Comparison of ENCODE assay signal across 15 cellular contexts in genomic region chr1:101150676-101151075, GRCh38.
DNase-seq lines count a peak whose midpoint lies in the region; ATAC-seq and TF ChIP-seq lines count a peak whose summit lies in the region.
"Had no signal": no experiment of that assay in that cellular context is flagged by ENCODE, and none has a peak within 500 bp of the region (broad histone marks: within the 10 kb centered on the region; RNA-seq: fewer than 3 reads in every experiment).

No MANE protein-coding gene starts in this region.

- H3K9me3 ChIP-seq in right lobe of liver, result no peaks in the 10 kb centered on the region

- H3K4me3 ChIP-seq in right lobe of liver, result no peak overlapping the region
- H3K4me3 ChIP-seq: SK-N-MC had no signal

- no peak for TF ChIP-seq CTCF in right lobe of liver (IDR thresholded peaks at IDR 0.05)

- H3K4me1 ChIP-seq in right lobe of liver, result peaks cover 0 to 7% (median 0%) of the 10 kb centered on the region in 4 donors

- peak; percentile 70 to 95 (median 84) for ATAC-seq in right lobe of liver
- ATAC-seq in GM19397 (IDR thresholded peaks at IDR 0.05; ENCODE audit: unreplicated experiment), result no peak
- no peak for ATAC-seq in HG03457 (IDR thresholded peaks at IDR 0.05; ENCODE audit: unreplicated experiment)
- ATAC-seq in GM21526 (IDR thresholded peaks at IDR 0.05; ENCODE audit: low FRiP score, unreplicated experiment), result no peak
- ATAC-seq: natural killer cell treated with Interleukin-12 subunit alpha and Interleukin-12 subunit beta and Interleukin-15 and Interleukin-18, amount 100 ng/mL, for 72 hours had no signal

- H3K27me3 ChIP-seq in right lobe of liver, result no peaks in the 10 kb centered on the region
- H3K27me3 ChIP-seq: brain microvascular endothelial cell had no signal

- DNase-seq in A172 (ENCODE audit: low spot score) (peak; percentile 14), HT1080 (ENCODE audit: low read depth) (peak; percentile 55), astrocyte of the hippocampus (ENCODE audit: low read depth, low spot score) (peak; percentile 39), right lobe of liver (no peak), Kasumi-1 (lab: John Stamatoyannopoulos, UW) (no peak)
- DNase-seq: activated gamma-delta T cell treated with Interleukin-2 at 50 U/mL for 16 hours, brain microvascular endothelial cell, Calu3, endodermal cell, NCI-H2107 had no signal

- peak overlapping the region in 1 of 3 donors; percentile 28 for H3K27ac ChIP-seq in right lobe of liver
- H3K27ac ChIP-seq: brain microvascular endothelial cell, SK-N-MC had no signal

- no peaks in the 10 kb centered on the region for H3K36me3 ChIP-seq in right lobe of liver
- H3K36me3 ChIP-seq: brain microvascular endothelial cell had no signal

- WGBS in right lobe of liver (ENCODE audit: insufficient coverage, low coverage, low lambda C conversion rate, missing lambda C conversion rate), result 25% methylated on average over 5 of the region's 5 CpGs

- intact Hi-C loops in right lobe of liver (cut with DNase I), result no loop called here

- TF ChIP-seq POLR2A in right lobe of liver (IDR thresholded peaks at IDR 0.05), result no peak

Comparison
In these comparisons a context has a peak if more than half of its experiments do, and no peak if none do; other contexts are left out.
1. DNase-seq: peak in A172 (single experiment), HT1080 (single experiment) and astrocyte of the hippocampus (single experiment); none in right lobe of liver (0 of 3) and Kasumi-1 (0 of 2).
2. ATAC-seq: peak in right lobe of liver (4 of 4); none in GM19397 (single experiment), HG03457 (single experiment) and GM21526 (single experiment).